In the genomic region with DNA sequence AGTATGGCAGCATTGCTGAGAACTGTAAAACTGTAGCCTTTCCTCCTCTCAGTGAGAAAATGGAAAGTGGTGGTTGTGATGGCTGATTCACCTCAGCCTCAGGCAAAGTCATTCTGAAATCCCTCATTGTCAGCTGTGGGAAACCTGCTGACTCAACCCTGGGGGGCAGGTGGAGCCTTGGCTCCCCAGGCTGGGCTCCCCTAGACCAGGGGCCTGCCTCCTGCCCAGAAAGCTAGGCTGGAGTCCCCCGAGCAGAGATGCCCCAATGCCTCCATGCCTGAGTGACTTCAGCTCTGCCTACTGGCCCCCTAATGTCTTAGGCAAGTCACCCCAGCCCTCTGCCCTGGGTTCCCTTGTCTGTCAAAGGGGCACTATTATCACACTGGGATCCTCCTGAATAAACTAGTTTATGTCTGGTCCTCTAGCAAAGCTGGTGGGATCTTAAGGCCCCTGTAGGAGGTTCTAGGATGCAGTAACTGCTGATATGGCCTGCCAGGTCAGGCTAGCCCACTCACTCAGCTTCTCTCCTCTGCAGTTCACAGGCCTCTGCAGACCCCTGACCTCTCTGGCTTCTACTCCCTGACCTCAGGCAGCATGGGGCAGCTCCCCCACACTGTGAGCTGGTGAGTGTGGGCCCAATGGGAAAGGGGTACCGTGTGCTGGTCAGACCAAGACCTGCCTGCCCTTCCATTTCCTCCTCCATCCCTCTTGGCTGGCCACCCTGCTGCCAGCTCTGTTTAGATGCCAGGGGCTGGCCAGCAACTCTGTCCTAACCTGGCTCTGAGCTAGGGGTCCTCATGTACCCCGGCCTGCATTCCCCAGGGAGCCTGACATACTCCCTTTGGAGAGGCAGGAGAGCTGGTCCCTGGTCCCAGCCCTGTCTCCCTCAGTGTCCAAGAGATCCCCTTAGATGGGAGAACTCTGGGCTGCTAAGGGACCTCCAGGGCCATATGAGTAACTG, we compare ENCODE assay signal across 1 cellular context.
A peak's percentile ranks its signal among the peaks of the same experiment; 100 is the strongest.
TF ChIP-seq lines count a peak whose summit lies in the region.

No MANE protein-coding gene starts in this region.

TF ChIP-seq in HepG2, 621 proteins besides CTCF, POLR2A, EP300 and RAD21:
- TF ChIP-seq, protein P1, sequence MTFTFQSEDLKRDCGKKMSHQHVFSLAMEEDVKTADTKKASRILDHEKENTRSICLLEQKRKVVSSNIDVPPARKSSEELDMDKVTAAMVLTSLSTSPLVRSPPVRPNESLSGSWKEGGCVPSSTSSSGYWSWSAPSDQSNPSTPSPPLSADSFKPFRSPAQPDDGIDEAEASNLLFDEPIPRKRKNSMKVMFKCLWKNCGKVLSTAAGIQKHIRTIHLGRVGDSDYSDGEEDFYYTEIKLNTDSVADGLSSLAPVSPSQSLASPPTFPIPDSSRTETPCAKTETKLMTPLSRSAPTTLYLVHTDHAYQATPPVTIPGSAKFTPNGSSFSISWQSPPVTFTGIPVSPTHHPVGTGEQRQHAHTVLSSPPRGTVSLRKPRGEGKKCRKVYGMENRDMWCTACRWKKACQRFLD (CRISPR knock-in tag; IDR thresholded peaks at IDR 0.05; ENCODE audit: borderline replicate concordance), result no peak
- TF ChIP-seq AGO2 (optimal IDR thresholded peaks at IDR 0.05; ENCODE audit: low read depth, low read length) (peak; percentile 61), FOXJ3 (CRISPR knock-in tag; IDR thresholded peaks at IDR 0.05; ENCODE audit: borderline replicate concordance) (no peak), ZNF24 (IDR thresholded peaks at IDR 0.05) (no peak), MTF1 (CRISPR knock-in tag; IDR thresholded peaks at IDR 0.05) (no peak), GLI4 (CRISPR knock-in tag; IDR thresholded peaks at IDR 0.05; ENCODE audit: borderline replicate concordance) (no peak), RBM22 (optimal IDR thresholded peaks at IDR 0.05; ENCODE audit: low read length) (peak; percentile 33), RFX3 (CRISPR knock-in tag; IDR thresholded peaks at IDR 0.05) (no peak), ZBED4 (CRISPR knock-in tag; IDR thresholded peaks at IDR 0.05; ENCODE audit: borderline replicate concordance) (no peak), KMT2A (CRISPR knock-in tag; IDR thresholded peaks at IDR 0.05) (no peak), REL (CRISPR knock-in tag; conservative IDR thresholded peaks at IDR 0.05) (no peak), FLYWCH1 (CRISPR knock-in tag; IDR thresholded peaks at IDR 0.05) (no peak)
- TF ChIP-seq, protein P2, sequence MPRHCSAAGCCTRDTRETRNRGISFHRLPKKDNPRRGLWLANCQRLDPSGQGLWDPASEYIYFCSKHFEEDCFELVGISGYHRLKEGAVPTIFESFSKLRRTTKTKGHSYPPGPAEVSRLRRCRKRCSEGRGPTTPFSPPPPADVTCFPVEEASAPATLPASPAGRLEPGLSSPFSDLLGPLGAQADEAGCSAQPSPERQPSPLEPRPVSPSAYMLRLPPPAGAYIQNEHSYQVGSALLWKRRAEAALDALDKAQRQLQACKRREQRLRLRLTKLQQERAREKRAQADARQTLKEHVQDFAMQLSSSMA (CRISPR knock-in tag; IDR thresholded peaks at IDR 0.05), result no peak
